Comparison of ENCODE assay signal across 21 cellular contexts in the genomic region with DNA sequence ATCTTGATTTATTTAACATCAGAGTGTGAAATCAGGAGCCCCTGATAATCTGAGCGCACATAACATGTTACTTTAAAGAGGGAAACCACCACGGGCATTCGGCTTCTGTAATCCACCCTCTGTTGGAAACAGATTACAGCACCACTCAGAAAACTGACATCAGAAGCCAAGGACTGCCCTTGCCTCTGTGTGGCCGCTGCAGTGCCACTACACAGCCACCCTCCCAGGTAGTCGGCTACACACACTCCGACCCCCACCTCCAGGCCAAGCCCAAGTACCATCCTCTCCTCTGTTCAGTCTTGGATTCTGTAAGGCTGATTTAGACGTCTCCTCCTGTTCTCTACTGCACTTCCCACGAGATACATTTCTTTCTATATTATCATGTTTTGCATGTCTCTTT.
"Had no signal": no experiment of that assay in that cellular context is flagged by ENCODE, and none has a peak within 500 bp of the region (broad histone marks: within the 10 kb centered on the region; RNA-seq: fewer than 3 reads in every experiment).

No MANE protein-coding gene starts in this region.

- H3K9ac ChIP-seq: neural progenitor cell had no signal

- H2AFZ ChIP-seq: neural progenitor cell had no signal

- H3K36me3 ChIP-seq: neural progenitor cell, right lobe of liver, thoracic aorta, tibial nerve, upper lobe of right lung, uterus had no signal

- ATAC-seq: left lobe of liver; natural killer cell; psoas muscle; right lobe of liver; stimulated activated naive B cell treated with anti-CD40 and anti-IgM and Interleukin-4, amounts not matched to agents 10 μg/mL and 1 μg/mL and 100 μg/mL, for 72 hours; upper lobe of right lung had no signal

- H3K4me2 ChIP-seq: neural progenitor cell had no signal

- H3K27me3 ChIP-seq: dorsolateral prefrontal cortex, neural progenitor cell, right lobe of liver, tibial nerve, upper lobe of right lung, uterus had no signal

- H3K27ac Mint-ChIP-seq: immature natural killer cell; memory B cell; natural killer cell; neural progenitor cell; stimulated activated naive B cell treated with anti-CD40 and anti-IgM and Interleukin-4, amounts not matched to agents 10 μg/mL and 1 μg/mL and 100 μg/mL, for 72 hours; stimulated activated naive CD8-positive, alpha-beta T cell treated with anti-CD3 and anti-CD28 coated beads, Interleukin-15, Interleukin-2, amounts not matched to agents 100 ng/mL and 50 ng/mL, for 24 hours had no signal

- H3K4me1 ChIP-seq: neural progenitor cell, psoas muscle, right lobe of liver, tibial nerve, upper lobe of right lung, uterus had no signal

- H3K4me3 ChIP-seq: lung, neural progenitor cell, psoas muscle, right lobe of liver, thoracic aorta, tibial nerve, upper lobe of right lung, uterus had no signal

- H3K4me3 Mint-ChIP-seq: immature natural killer cell; memory B cell; natural killer cell; neural progenitor cell; stimulated activated naive B cell treated with anti-CD40 and anti-IgM and Interleukin-4, amounts not matched to agents 10 μg/mL and 1 μg/mL and 100 μg/mL, for 72 hours; stimulated activated naive CD8-positive, alpha-beta T cell treated with anti-CD3 and anti-CD28 coated beads, Interleukin-15, Interleukin-2, amounts not matched to agents 100 ng/mL and 50 ng/mL, for 24 hours had no signal

- DNase-seq: dorsolateral prefrontal cortex; effector CD4-positive, alpha-beta T cell; immature natural killer cell; islet precursor cell; kidney glomerular epithelial cell; natural killer cell; psoas muscle; right lobe of liver; small intestine; stimulated activated CD4-positive, alpha-beta T cell treated with anti-CD3 and anti-CD28 coated beads, Interleukin-15, amount 100 ng/mL, for 24 hours; stimulated activated CD4-positive, alpha-beta T cell treated with anti-CD3 and anti-CD28 coated beads, Interleukin-2, amount 100 ng/mL, for 48 hours; stimulated activated naive B cell treated with anti-CD40 and anti-IgM and Interleukin-4, amounts not matched to agents 10 μg/mL and 1 μg/mL and 100 μg/mL, for 72 hours; upper lobe of right lung; uterus had no signal

- H3K9me3 ChIP-seq: right lobe of liver, thoracic aorta, upper lobe of right lung, uterus had no signal

- H3K36me3 Mint-ChIP-seq: immature natural killer cell; memory B cell; neural progenitor cell; stimulated activated naive B cell treated with anti-CD40 and anti-IgM and Interleukin-4, amounts not matched to agents 10 μg/mL and 1 μg/mL and 100 μg/mL, for 72 hours had no signal

- H3K4me1 Mint-ChIP-seq: immature natural killer cell; memory B cell; natural killer cell; stimulated activated naive B cell treated with anti-CD40 and anti-IgM and Interleukin-4, amounts not matched to agents 10 μg/mL and 1 μg/mL and 100 μg/mL, for 72 hours had no signal

- H3K27me3 Mint-ChIP-seq: memory B cell; stimulated activated naive B cell treated with anti-CD40 and anti-IgM and Interleukin-4, amounts not matched to agents 10 μg/mL and 1 μg/mL and 100 μg/mL, for 72 hours; stimulated activated naive CD8-positive, alpha-beta T cell treated with anti-CD3 and anti-CD28 coated beads, Interleukin-15, Interleukin-2, amounts not matched to agents 100 ng/mL and 50 ng/mL, for 24 hours had no signal

- H3K27ac ChIP-seq: dorsolateral prefrontal cortex, neural progenitor cell, psoas muscle, right lobe of liver, thoracic aorta, tibial nerve, upper lobe of right lung, uterus had no signal
